ENCODE assay signal across 22 cellular contexts in the genomic region with DNA sequence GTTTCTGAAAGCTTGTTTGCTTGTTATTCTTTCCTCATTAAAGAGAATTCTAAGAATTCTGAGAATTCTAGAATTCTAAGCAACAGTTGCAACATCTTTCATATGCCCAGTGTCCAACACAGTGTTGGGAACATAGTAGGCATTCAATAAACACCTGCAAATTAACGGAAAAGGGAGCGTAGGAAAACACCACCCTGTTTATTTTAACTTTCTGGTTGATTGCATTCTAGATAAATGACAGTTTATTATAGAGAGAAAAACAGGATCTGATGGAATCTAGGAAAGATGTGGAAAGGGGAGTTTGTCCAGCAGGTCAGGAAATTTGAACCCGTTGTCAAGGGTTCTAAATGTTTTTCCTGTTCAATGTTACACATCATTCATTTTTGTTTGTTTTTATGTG. TPM values are rescaled to one million over a fixed set of nuclear protein-coding genes. Genes with fewer than 3 reads are reported as not detected.
"Had no signal": no experiment of that assay in that cellular context is flagged by ENCODE, and none has a peak within 500 bp of the region (broad histone marks: within the 10 kb centered on the region; RNA-seq: fewer than 3 reads in every experiment).

No MANE protein-coding gene starts in this region.

- H3K36me3 Mint-ChIP-seq: activated naive CD8-positive, alpha-beta T cell; natural killer cell had no signal

- H3K27me3 ChIP-seq: brain microvascular endothelial cell, gastrocnemius medialis, heart left ventricle, spleen, suprapubic skin, upper lobe of left lung had no signal

- H3K9me3 ChIP-seq: gastrocnemius medialis, spleen, suprapubic skin, upper lobe of left lung had no signal

- H3K27ac Mint-ChIP-seq: activated naive CD8-positive, alpha-beta T cell; effector memory CD8-positive, alpha-beta T cell; natural killer cell; progenitor cell of endocrine pancreas; stimulated activated naive CD8-positive, alpha-beta T cell treated with anti-CD3 and anti-CD28 coated beads, Interleukin-15, Interleukin-2, amounts not matched to agents 100 ng/mL and 50 ng/mL, for 24 hours; T-helper 2 cell treated with Interferon-gamma antibody and Interleukin-4, amounts not matched to agents 5 μg/mL and 100 μg/mL, for 36 hours had no signal

- H3K4me3 ChIP-seq: gastrocnemius medialis, heart left ventricle, spleen, suprapubic skin, upper lobe of left lung had no signal

- H3K27me3 Mint-ChIP-seq: central memory CD8-positive, alpha-beta T cell; effector memory CD8-positive, alpha-beta T cell had no signal

- ATAC-seq: effector memory CD8-positive, alpha-beta T cell; gastrocnemius medialis; left colon; natural killer cell had no signal

- H3K36me3 ChIP-seq: brain microvascular endothelial cell, gastrocnemius medialis, heart left ventricle, spleen, suprapubic skin, upper lobe of left lung had no signal

- FAIRE-seq: islet of Langerhans had no signal

- DNase-seq: activated CD4-positive, alpha-beta T cell treated with anti-CD3 and anti-CD28 coated beads, Interleukin-2, amount 50 U/mL, for 1 hour; activated CD4-positive, CD25-positive, alpha-beta regulatory T cell; activated CD8-positive, alpha-beta memory T cell treated with anti-CD3 and anti-CD28 coated beads for 24 hours; activated gamma-delta T cell treated with Interleukin-2 at 50 U/mL for 16 hours; brain microvascular endothelial cell; effector memory CD8-positive, alpha-beta T cell; gastrocnemius medialis; heart left ventricle; left colon; mesenchymal stem cell; natural killer cell; nucleus accumbens; right cardiac atrium; spleen; upper lobe of left lung had no signal

- H3K27ac ChIP-seq: brain microvascular endothelial cell, gastrocnemius medialis, suprapubic skin, upper lobe of left lung had no signal

- H3K9me3 Mint-ChIP-seq: stimulated activated naive CD8-positive, alpha-beta T cell treated with anti-CD3 and anti-CD28 coated beads, Interleukin-15, Interleukin-2, amounts not matched to agents 100 ng/mL and 50 ng/mL, for 24 hours; T-helper 2 cell treated with Interferon-gamma antibody and Interleukin-4, amounts not matched to agents 5 μg/mL and 100 μg/mL, for 36 hours had no signal

- H3K4me1 ChIP-seq: gastrocnemius medialis, spleen, upper lobe of left lung had no signal

- H3K4me1 Mint-ChIP-seq: central memory CD8-positive, alpha-beta T cell; natural killer cell had no signal

- H3K4me3 Mint-ChIP-seq: activated naive CD8-positive, alpha-beta T cell; central memory CD8-positive, alpha-beta T cell; effector memory CD8-positive, alpha-beta T cell; natural killer cell; stimulated activated naive CD8-positive, alpha-beta T cell treated with anti-CD3 and anti-CD28 coated beads, Interleukin-15, Interleukin-2, amounts not matched to agents 100 ng/mL and 50 ng/mL, for 24 hours; T-helper 2 cell treated with Interferon-gamma antibody and Interleukin-4, amounts not matched to agents 5 μg/mL and 100 μg/mL, for 36 hours had no signal

RNA-seq across cellular contexts. Expression of gene EFEMP1, which starts 24.2 kb away (rescaled TPM):
- total RNA-seq: natural killer cell had no signal
